Comparison of ENCODE assay signal across 8 cellular contexts in genomic region chr11:9002920-9003572, GRCh38.
DNase-seq lines count a peak whose midpoint lies in the region; ATAC-seq lines count a peak whose summit lies in the region.

No MANE protein-coding gene starts in this region.

- ATAC-seq in stimulated activated naive CD8-positive, alpha-beta T cell treated with anti-CD3 and anti-CD28 coated beads, Interleukin-15, Interleukin-2, amounts not matched to agents 100 U/mL and 50 U/mL, for 24 hours = no peak
- no peak for ATAC-seq in HG03159 (IDR thresholded peaks at IDR 0.05; ENCODE audit: unreplicated experiment)
- ATAC-seq in GM21515 (IDR thresholded peaks at IDR 0.05; ENCODE audit: unreplicated experiment) = no peak

- H3K4me1 ChIP-seq in iPS-15b (ENCODE audit: control insufficient read depth, insufficient read depth, low read length) = peaks cover 2% of the 10 kb centered on the region

- no peak overlapping the region for H3K9ac ChIP-seq in iPS-15b (ENCODE audit: low read depth, low read length)

- peak; percentile 13 to 27 for DNase-seq in activated CD4-positive, alpha-beta T cell treated with anti-CD3 and anti-CD28 coated beads for 4 hours
- no peak for DNase-seq in activated CD4-positive, alpha-beta T cell treated with anti-CD3 and anti-CD28 coated beads for 1 hour
- DNase-seq in activated CD4-positive, alpha-beta T cell treated with anti-CD3 and anti-CD28 coated beads, Interleukin-2, amount 50 U/mL, for 48 hours = peak; percentile 13 to 34
- peak; percentile 53 for DNase-seq in stimulated activated naive CD8-positive, alpha-beta T cell treated with anti-CD3 and anti-CD28 coated beads, Interleukin-15, Interleukin-2, amounts not matched to agents 100 U/mL and 50 U/mL, for 24 hours
- no peak for DNase-seq in NCI-H1694 treated with DMSO at 0.1 percent for 48 hours (lab: John Stamatoyannopoulos, UW)

- H3K27me3 ChIP-seq in iPS-15b (ENCODE audit: control insufficient read depth, insufficient read depth, low read length) = peaks cover 57% of the 10 kb centered on the region

- H3K4me3 ChIP-seq in iPS-15b (ENCODE audit: low read depth, low read length) = peak overlapping the region; percentile 58

- H3K36me3 ChIP-seq in iPS-15b (ENCODE audit: control insufficient read depth, insufficient read depth, low read length) = no peaks in the 10 kb centered on the region

- no peaks in the 10 kb centered on the region for H3K9me3 ChIP-seq in iPS-15b (ENCODE audit: control insufficient read depth, insufficient read depth, low read length)

Comparison
In these comparisons a context has a peak if more than half of its experiments do, and no peak if none do; other contexts are left out.
1. DNase-seq: peak in activated CD4-positive, alpha-beta T cell treated with anti-CD3 and anti-CD28 coated beads for 4 hours (2 of 2), activated CD4-positive, alpha-beta T cell treated with anti-CD3 and anti-CD28 coated beads, Interleukin-2, amount 50 U/mL, for 48 hours (2 of 2) and stimulated activated naive CD8-positive, alpha-beta T cell treated with anti-CD3 and anti-CD28 coated beads, Interleukin-15, Interleukin-2, amounts not matched to agents 100 U/mL and 50 U/mL, for 24 hours (single experiment); none in activated CD4-positive, alpha-beta T cell treated with anti-CD3 and anti-CD28 coated beads for 1 hour (single experiment) and NCI-H1694 treated with DMSO at 0.1 percent for 48 hours (single experiment).